In genomic region chr11:129312741-129313587, GRCh38 we compare ENCODE assay signal across 1 cellular context.
TF ChIP-seq lines count a peak whose summit lies in the region.

No MANE protein-coding gene starts in this region.

TF ChIP-seq in GM23338, 12 proteins besides CTCF, POLR2A, EP300 and RAD21 (continued from another document):
- TF ChIP-seq EZH2phosphoT487 (IDR thresholded peaks at IDR 0.05; ENCODE audit: unreplicated experiment): no peak
- no peak for TF ChIP-seq EZH2 (IDR thresholded peaks at IDR 0.05; ENCODE audit: low read depth, unreplicated experiment)
- TF ChIP-seq NANOG (IDR thresholded peaks at IDR 0.05; ENCODE audit: borderline replicate concordance): no peak
- no peak for TF ChIP-seq ZNF114 (CRISPR knock-in tag; IDR thresholded peaks at IDR 0.05)
- TF ChIP-seq JUNB (IDR thresholded peaks at IDR 0.05; ENCODE audit: unreplicated experiment): no peak
- TF ChIP-seq ZNF331 (CRISPR knock-in tag; IDR thresholded peaks at IDR 0.05; ENCODE audit: low read depth): no peak
- TF ChIP-seq ZNF462 (CRISPR knock-in tag; IDR thresholded peaks at IDR 0.05): no peak
- no peak for TF ChIP-seq STAT1 (IDR thresholded peaks at IDR 0.05; ENCODE audit: unreplicated experiment)
- no peak for TF ChIP-seq POLR2AphosphoS5 (IDR thresholded peaks at IDR 0.05; ENCODE audit: low read depth)
TF ChIP-seq in GM23338: peak in this region for 0.
